Comparison of ENCODE assay signal across 27 cellular contexts in genomic region chr16:84351630-84352029, GRCh38. TPM values are rescaled to one million over a fixed set of nuclear protein-coding genes. Genes with fewer than 3 reads are reported as not detected.
"Had no signal": no experiment of that assay in that cellular context is flagged by ENCODE, and none has a peak within 500 bp of the region (broad histone marks: within the 10 kb centered on the region; RNA-seq: fewer than 3 reads in every experiment).

No MANE protein-coding gene starts in this region.

- H3K4me2 ChIP-seq: neural progenitor cell had no signal

- H3K36me3 ChIP-seq: left ventricle myocardium inferior, neural progenitor cell, ovary, right atrium auricular region, right lobe of liver, stomach, thyroid gland, upper lobe of right lung, uterus had no signal

- H3K27me3 ChIP-seq: neural progenitor cell, ovary, right atrium auricular region, right lobe of liver, stomach, testis, thyroid gland, upper lobe of right lung, uterus had no signal

- DNase-seq: head of caudate nucleus; hippocampal formation; left ventricle myocardium inferior; midbrain; naive B cell; natural killer cell; nephron progenitor cell; ovary; right lobe of liver; stimulated activated CD4-positive, alpha-beta T cell treated with anti-CD3 and anti-CD28 coated beads, Interleukin-12 subunit alpha, Interleukin-12 subunit beta, amount 100 ng/mL, for 4 hours; stimulated activated CD4-positive, alpha-beta T cell treated with anti-CD3 and anti-CD28 coated beads, Interleukin-15, amount 100 ng/mL, for 24 hours; stimulated activated CD4-positive, alpha-beta T cell treated with anti-CD3 and anti-CD28 coated beads, Interleukin-2, amount 100 ng/mL, for 24 hours; stimulated activated CD4-positive, alpha-beta T cell treated with anti-CD3 and anti-CD28 coated beads, Interleukin-4, amount 100 ng/mL, for 1 hour; stimulated activated naive B cell treated with anti-CD40 and anti-IgM and Interleukin-4, amounts not matched to agents 10 μg/mL and 1 μg/mL and 100 μg/mL, for 72 hours; stimulated activated naive CD8-positive, alpha-beta T cell treated with anti-CD3 and anti-CD28 coated beads, Interleukin-15, Interleukin-2, amounts not matched to agents 100 U/mL and 50 U/mL, for 24 hours; stomach; testis; thyroid gland; upper lobe of right lung; uterus had no signal

- H3K4me3 ChIP-seq: left ventricle myocardium inferior, neural progenitor cell, ovary, right atrium auricular region, right lobe of liver, stomach, testis, thyroid gland, upper lobe of right lung, uterus had no signal

- H2AFZ ChIP-seq: neural progenitor cell had no signal

- H3K9me3 ChIP-seq: left ventricle myocardium inferior, ovary, right atrium auricular region, right lobe of liver, stomach, testis, thyroid gland, upper lobe of right lung, uterus had no signal

- H3K27ac ChIP-seq: left ventricle myocardium inferior, neural progenitor cell, ovary, right atrium auricular region, right lobe of liver, stomach, testis, thyroid gland, upper lobe of right lung, uterus had no signal

- H3K4me1 ChIP-seq: left ventricle myocardium inferior, right atrium auricular region, right lobe of liver, testis, upper lobe of right lung, uterus had no signal

- FAIRE-seq: keratinocyte had no signal

- ATAC-seq: natural killer cell; right lobe of liver; stimulated activated naive B cell treated with anti-CD40 and anti-IgM and Interleukin-4, amounts not matched to agents 10 μg/mL and 1 μg/mL and 100 μg/mL, for 72 hours; stimulated activated naive CD8-positive, alpha-beta T cell treated with anti-CD3 and anti-CD28 coated beads, Interleukin-15, Interleukin-2, amounts not matched to agents 100 U/mL and 50 U/mL, for 24 hours; upper lobe of right lung had no signal

- H3K9ac ChIP-seq: neural progenitor cell had no signal

RNA-seq across cellular contexts. Expression of gene ATP2C2, which starts 16.7 kb away (rescaled TPM):
- total RNA-seq: left ventricle myocardium inferior, natural killer cell, pulmonary artery endothelial cell, renal cortical epithelial cell, right atrium auricular region, skeletal muscle tissue had no signal

RNA-seq across cellular contexts. Expression of gene WFDC1, which starts 57.0 kb away (rescaled TPM):
- total RNA-seq: lung microvascular endothelial cell, natural killer cell, pulmonary artery endothelial cell had no signal
- polyA plus RNA-seq: keratinocyte had no signal
